In genomic region chr3:189907803-189908202, GRCh38 we compare ENCODE assay signal across 26 cellular contexts.
"Had no signal": no experiment of that assay in that cellular context is flagged by ENCODE, and none has a peak within 500 bp of the region (broad histone marks: within the 10 kb centered on the region; RNA-seq: fewer than 3 reads in every experiment).

No MANE protein-coding gene starts in this region.

- FAIRE-seq: kidney, pancreas had no signal

- H3K27ac ChIP-seq: coronary artery, dorsolateral prefrontal cortex, esophagus muscularis mucosa, left ventricle myocardium inferior, lower lobe of right lung, neural progenitor cell, pancreas, suprapubic skin, thyroid gland, upper lobe of left lung, uterus had no signal

- H3K4me1 ChIP-seq: esophagus muscularis mucosa, left ventricle myocardium inferior, lower lobe of right lung, neural progenitor cell, pancreas, thyroid gland, upper lobe of left lung, uterus had no signal

- DNase-seq: dorsolateral prefrontal cortex; effector CD8-positive, alpha-beta T cell; foreskin fibroblast; immature natural killer cell; kidney; left cardiac atrium; left ventricle myocardium inferior; lower lobe of right lung; mesenchymal stem cell; midbrain; occipital lobe; pancreas; right cardiac atrium; stimulated activated CD4-positive, alpha-beta T cell treated with anti-CD3 and anti-CD28 coated beads, Interleukin-4, amount 100 ng/mL, for 1 hour; stimulated activated CD8-positive, alpha-beta memory T cell treated with anti-CD3 and anti-CD28 coated beads, Interleukin-4, amount 100 ng/mL, for 48 hours; stimulated activated naive CD8-positive, alpha-beta T cell treated with anti-CD3 and anti-CD28 coated beads, Interleukin-15, Interleukin-2, amounts not matched to agents 100 U/mL and 50 U/mL, for 24 hours; thyroid gland; upper lobe of left lung; uterus had no signal

- H3K27me3 ChIP-seq: esophagus muscularis mucosa, neural progenitor cell, pancreas, suprapubic skin, thyroid gland, upper lobe of left lung, uterus had no signal

- H3K4me2 ChIP-seq: neural progenitor cell, smooth muscle cell had no signal

- H3K9ac ChIP-seq: neural progenitor cell had no signal

- H2AFZ ChIP-seq: neural progenitor cell had no signal

- H3K9me3 ChIP-seq: esophagus muscularis mucosa, left ventricle myocardium inferior, lower lobe of right lung, pancreas, suprapubic skin, thyroid gland, upper lobe of left lung, uterus had no signal

- H3K36me3 ChIP-seq: esophagus muscularis mucosa, left ventricle myocardium inferior, lower lobe of right lung, neural progenitor cell, pancreas, suprapubic skin, thyroid gland, upper lobe of left lung, uterus had no signal

- ATAC-seq: left cardiac atrium; lower lobe of right lung; natural killer cell treated with Interleukin-12 subunit alpha and Interleukin-12 subunit beta and Interleukin-15 and Interleukin-18, amount 100 ng/mL, for 72 hours; pancreas; right cardiac atrium; stimulated activated effector memory CD8-positive, alpha-beta T cell treated with anti-CD3 and anti-CD28 coated beads, Interleukin-12 subunit alpha, Interleukin-12 subunit beta, amount 100 ng/mL, for 72 hours; stimulated activated naive CD8-positive, alpha-beta T cell treated with anti-CD3 and anti-CD28 coated beads, Interleukin-15, Interleukin-2, amounts not matched to agents 100 U/mL and 50 U/mL, for 24 hours had no signal

- H3K4me3 ChIP-seq: coronary artery, dorsolateral prefrontal cortex, esophagus muscularis mucosa, left ventricle myocardium inferior, lower lobe of right lung, neural progenitor cell, pancreas, smooth muscle cell, suprapubic skin, thyroid gland, upper lobe of left lung, uterus had no signal
